ENCODE assay signal across 14 cellular contexts in the genomic region with DNA sequence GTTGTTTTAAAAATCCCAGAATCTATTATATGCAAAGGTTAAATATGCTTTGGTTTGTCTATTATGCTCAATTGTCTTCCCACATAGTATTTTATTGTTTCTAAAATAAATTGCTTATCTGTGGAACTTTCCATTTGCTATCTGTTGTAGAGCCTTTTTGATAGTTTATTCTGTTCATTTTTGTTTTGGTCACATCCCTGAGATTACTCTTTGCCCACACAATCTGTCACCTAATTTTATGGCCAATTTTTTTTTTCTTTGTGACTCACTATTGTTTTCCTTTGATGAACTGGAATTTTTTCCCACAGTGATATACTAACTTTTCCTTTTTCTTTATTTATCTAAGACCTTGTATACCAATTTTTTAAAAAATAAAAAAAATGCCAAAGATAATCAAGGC.
"Had no signal": no experiment of that assay in that cellular context is flagged by ENCODE, and none has a peak within 500 bp of the region (broad histone marks: within the 10 kb centered on the region; RNA-seq: fewer than 3 reads in every experiment).

No MANE protein-coding gene starts in this region.

- DNase-seq: cortex of kidney; effector memory CD4-positive, alpha-beta T cell; foreskin fibroblast; glutamatergic neuron; kidney; left cardiac atrium; left ventricle myocardium superior; mesenchymal stem cell; midbrain; occipital lobe; retina; right lobe of liver; stimulated activated CD4-positive, alpha-beta T cell treated with anti-CD3 and anti-CD28 coated beads, Interleukin-4, amount 100 ng/mL, for 1 hour; tibial artery had no signal
